ENCODE assay signal across 9 cellular contexts in the genomic region with DNA sequence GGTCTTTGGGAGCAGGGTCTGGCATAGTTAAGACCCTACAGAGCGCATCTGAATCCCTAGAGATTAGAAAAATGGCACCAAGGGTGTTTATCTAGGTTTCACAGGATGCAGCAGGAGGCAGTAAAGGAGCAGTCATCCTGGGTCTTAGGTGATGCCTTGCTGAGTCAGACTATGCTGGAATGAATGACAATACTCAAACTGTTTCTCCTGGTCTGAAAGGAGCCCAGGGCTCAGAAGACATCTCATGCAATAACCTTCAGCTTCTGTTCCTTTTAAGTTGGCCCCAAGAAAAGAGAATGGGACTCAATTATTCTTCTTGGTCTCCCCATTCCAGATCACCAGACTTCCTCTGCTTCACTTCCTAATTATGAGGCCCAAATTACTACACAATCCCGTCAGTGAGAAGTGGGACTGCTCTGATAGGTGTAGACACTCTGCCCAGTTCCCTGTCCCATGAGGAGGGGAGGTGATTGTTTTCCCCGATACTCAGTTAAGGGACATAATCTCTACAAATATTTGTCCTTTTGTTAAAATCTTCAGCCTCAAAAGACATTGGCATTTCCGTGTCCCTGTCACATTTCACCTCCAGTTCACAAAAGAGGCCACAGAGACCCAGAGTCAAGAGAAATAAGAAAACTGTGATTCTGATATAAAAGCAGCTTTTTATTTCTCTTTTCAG. TPM values are rescaled to one million over a fixed set of nuclear protein-coding genes. Genes with fewer than 3 reads are reported as not detected.
A peak's percentile ranks its signal among the peaks of the same experiment; 100 is the strongest.
DNase-seq lines count a peak whose midpoint lies in the region; FAIRE-seq and TF ChIP-seq lines count a peak whose summit lies in the region.
"Had no signal": no experiment of that assay in that cellular context is flagged by ENCODE, and none has a peak within 500 bp of the region (broad histone marks: within the 10 kb centered on the region; RNA-seq: fewer than 3 reads in every experiment).

No MANE protein-coding gene starts in this region.

- H3K4me3 ChIP-seq in bronchial epithelial cell (ENCODE audit: low read depth, low read length) (no peak overlapping the region), neuron (ENCODE audit: low read length) (no peak overlapping the region)

- no peaks in the 10 kb centered on the region for H3K9me3 ChIP-seq in neuron (ENCODE audit: low read length)

- no peak for TF ChIP-seq EP300 in Ishikawa (IDR thresholded peaks at IDR 0.05; ENCODE audit: borderline replicate concordance)

- H3K36me3 ChIP-seq in bronchial epithelial cell (ENCODE audit: control insufficient read depth, insufficient read depth, low read length) (no peaks in the 10 kb centered on the region), neuron (ENCODE audit: insufficient read depth, low read length) (no peaks in the 10 kb centered on the region)

- peaks cover 8% of the 10 kb centered on the region for H3K4me1 ChIP-seq in neuron (ENCODE audit: insufficient read depth, low read length)

- TF ChIP-seq RAD21 in Ishikawa (IDR thresholded peaks at IDR 0.05; ENCODE audit: low read depth) = peak; percentile 61

- TF ChIP-seq CTCF in bronchial epithelial cell (IDR thresholded peaks at IDR 0.05; ENCODE audit: insufficient read depth, low read length, severe bottlenecking) = peak; percentile 37

- H3K27me3 ChIP-seq in bronchial epithelial cell (ENCODE audit: control insufficient read depth, insufficient read depth, low read length) = no peaks in the 10 kb centered on the region
- no peaks in the 10 kb centered on the region for H3K27me3 ChIP-seq in neuron (ENCODE audit: insufficient read depth, low read length)

- FAIRE-seq in bronchial epithelial cell (lab: Jason Lieb, UNC) = no peak

- peak overlapping the region; percentile 64 for H2AFZ ChIP-seq in neuron (ENCODE audit: low read depth, low read length)

- DNase-seq in GM03348 (ENCODE audit: low spot score) = peak; percentile 22
- peak; percentile 76 for DNase-seq in bronchial epithelial cell (ENCODE audit: low read depth)
- no peak for DNase-seq in stimulated activated naive CD4-positive, alpha-beta T cell treated with Interleukin-2 at 50 U/mL for 16 hours (lab: John Stamatoyannopoulos, UW)
- DNase-seq in NCI-H1417 treated with DMSO at 0.1 percent for 48 hours (lab: John Stamatoyannopoulos, UW) = no peak
- no peak for DNase-seq in D341Med (ENCODE audit: low spot score)
- DNase-seq: anterior cingulate cortex, NCI-H774 had no signal

TF ChIP-seq in Ishikawa, 13 proteins besides CTCF, POLR2A, EP300 and RAD21:
- TF ChIP-seq CEBPB (IDR thresholded peaks at IDR 0.05) (no peak), ZBTB7A (IDR thresholded peaks at IDR 0.05; ENCODE audit: low read depth) (no peak), CREB1 (IDR thresholded peaks at IDR 0.05; ENCODE audit: low read depth) (no peak)
TF ChIP-seq in Ishikawa: peak in this region for 0.

RNA-seq across cellular contexts. Expression of a gene that starts 14.8 kb away (rescaled TPM):
- not detected in 2 replicates for total RNA-seq in bronchial epithelial cell

RNA-seq across cellular contexts. Expression of a gene that starts 17.5 kb away (rescaled TPM):
- 47.5 and 47.9 TPM in 2 replicates for total RNA-seq in bronchial epithelial cell

RNA-seq across cellular contexts. Expression of a gene that starts 38.8 kb away (rescaled TPM):
- total RNA-seq in bronchial epithelial cell = 0.13 TPM in 1 of 2 replicates, not detected in the other

RNA-seq across cellular contexts. Expression of a gene that starts 43.6 kb away (rescaled TPM):
- total RNA-seq in bronchial epithelial cell = 20.5 and 30.7 TPM in 2 replicates

Comparison
In these comparisons a context has a peak if more than half of its experiments do, and no peak if none do; other contexts are left out.
1. DNase-seq: peak in GM03348 (single experiment) and bronchial epithelial cell (single experiment); none in stimulated activated naive CD4-positive, alpha-beta T cell treated with Interleukin-2 at 50 U/mL for 16 hours (single experiment), NCI-H1417 treated with DMSO at 0.1 percent for 48 hours (single experiment) and D341Med (single experiment).